8 cellular contexts compared by ENCODE assay signal in genomic region chr10:26696786-26697162, GRCh38. TPM values are rescaled to one million over a fixed set of nuclear protein-coding genes. Genes with fewer than 3 reads are reported as not detected.
DNase-seq lines count a peak whose midpoint lies in the region; FAIRE-seq and TF ChIP-seq lines count a peak whose summit lies in the region.

No MANE protein-coding gene starts in this region.

- H3K14ac ChIP-seq in trophoblast cell (ENCODE audit: low read length), result peak overlapping the region; percentile 94

- no peaks in the 10 kb centered on the region for H3K27me3 ChIP-seq in NT2/D1 (ENCODE audit: insufficient read depth, insufficient read length)
- no peaks in the 10 kb centered on the region for H3K27me3 ChIP-seq in endothelial cell of umbilical vein (ENCODE audit: control insufficient read depth in 2 of 2, insufficient read depth in 2 of 2, low read length in 2 of 2)
- no peaks in the 10 kb centered on the region for H3K27me3 ChIP-seq in trophoblast cell (ENCODE audit: insufficient read depth, low read length)

- no peak for FAIRE-seq in endothelial cell of umbilical vein (lab: Jason Lieb, UNC)
- no peak for FAIRE-seq in GM19239 (lab: Jason Lieb, UNC)

- no peak overlapping the region for H2BK12ac ChIP-seq in trophoblast cell (ENCODE audit: low read length)

- peak overlapping the region; percentile 97 for H3K4me3 Mint-ChIP-seq in activated naive CD4-positive, alpha-beta T cell treated with anti-CD3 and anti-CD28 coated beads, Interleukin-2, amount 10 ng/mL, durations not matched to agents 7 days and 5 days

- H3K4me1 Mint-ChIP-seq in activated naive CD4-positive, alpha-beta T cell treated with anti-CD3 and anti-CD28 coated beads, Interleukin-2, amount 10 ng/mL, durations not matched to agents 7 days and 5 days, result peaks cover 36% of the 10 kb centered on the region

- peak overlapping the region; percentile 95 for H3K18ac ChIP-seq in trophoblast cell (ENCODE audit: low read length)

- intact Hi-C loops in endothelial cell of umbilical vein (cut with micrococcal nuclease), result loop anchor here (1.0 to 5.0 kb wide), 2 partner anchors 164 to 546 kb away; partner anchors contain the start of genes ABI1 and ACBD5

- peaks cover 11% of the 10 kb centered on the region for H3K79me1 ChIP-seq in trophoblast cell (ENCODE audit: low read length)

- H2AFZ ChIP-seq in endothelial cell of umbilical vein (ENCODE audit: low read depth, low read length) (peak overlapping the region; percentile 88), trophoblast cell (ENCODE audit: insufficient read depth, low read length, poor library complexity) (peak overlapping the region; percentile 89)

- H3K27ac ChIP-seq in endothelial cell of umbilical vein (ENCODE audit: insufficient read depth, low read depth, low read length) (peak overlapping the region; percentile 55), trophoblast cell (ENCODE audit: low read depth, low read length) (peak overlapping the region; percentile 86)

- peak overlapping the region; percentile 100 for H4K12ac ChIP-seq in trophoblast cell (ENCODE audit: low read depth, low read length)

- no CpG with 5 or more reads among the region's 11 CpGs for WGBS in trophoblast cell (ENCODE audit: extremely low coverage, insufficient coverage, insufficient read length)

- DNase-seq in activated naive CD4-positive, alpha-beta T cell treated with anti-CD3 and anti-CD28 coated beads, Interleukin-2, amount 10 ng/mL, durations not matched to agents 7 days and 5 days, result no peak
- DNase-seq in activated naive CD4-positive, alpha-beta T cell (lab: John Stamatoyannopoulos, UW), result no peak
- DNase-seq in NT2/D1 (ENCODE audit: low read depth, low spot score) (no peak), endothelial cell of umbilical vein (ENCODE audit: low read depth, low spot score) (peak; percentile 10), trophoblast cell (peak; percentile 86 to 90), hippocampal formation (lab: John Stamatoyannopoulos, UW) (no peak), SHP77 (lab: John Stamatoyannopoulos, UW) (no peak), GM19239 (ENCODE audit: insufficient read length, low spot score) (no peak)

- no peaks in the 10 kb centered on the region for H3K9me3 Mint-ChIP-seq in activated naive CD4-positive, alpha-beta T cell treated with anti-CD3 and anti-CD28 coated beads, Interleukin-2, amount 10 ng/mL, durations not matched to agents 7 days and 5 days

- peaks cover 2% of the 10 kb centered on the region for H3K27me3 Mint-ChIP-seq in activated naive CD4-positive, alpha-beta T cell treated with anti-CD3 and anti-CD28 coated beads, Interleukin-2, amount 10 ng/mL, durations not matched to agents 7 days and 5 days

- peak overlapping the region; percentile 99 for H4K91ac ChIP-seq in trophoblast cell (ENCODE audit: low read depth, low read length)

- no peaks in the 10 kb centered on the region for H3K9me1 ChIP-seq in endothelial cell of umbilical vein (replicated peaks; ENCODE audit: control insufficient read depth, extremely low read depth, insufficient read depth, low read length)

- H3K23ac ChIP-seq in trophoblast cell (ENCODE audit: low read length), result no peak overlapping the region

- H3K4me3 ChIP-seq in NT2/D1 (ENCODE audit: insufficient read length, low read depth), result peak overlapping the region; percentile 74
- peak overlapping the region; percentile 64 to 91 (median 89) for H3K4me3 ChIP-seq in endothelial cell of umbilical vein (replicated peaks in 1 of 3; ENCODE audit: insufficient read depth in 1 of 3, low read depth in 1 of 3, low read length in 3 of 3)
- peak overlapping the region; percentile 94 for H3K4me3 ChIP-seq in trophoblast cell (ENCODE audit: low read depth, low read length)

- H3K9me3 ChIP-seq in NT2/D1 (ENCODE audit: insufficient read depth, low read length) (peaks cover 15% of the 10 kb centered on the region; the same call in 1 of the 2 replicates), endothelial cell of umbilical vein (replicated peaks; ENCODE audit: control insufficient read depth, insufficient read depth, low read length) (no peaks in the 10 kb centered on the region), trophoblast cell (ENCODE audit: insufficient read depth, low read depth, low read length) (no peaks in the 10 kb centered on the region)

- peak overlapping the region; percentile 88 for H2BK5ac ChIP-seq in trophoblast cell (ENCODE audit: low read depth, low read length, poor library complexity)

- peak overlapping the region; percentile 100 for H4K8ac ChIP-seq in trophoblast cell (ENCODE audit: low read depth, low read length)

- BruUV-seq in endothelial cell of umbilical vein (replicated peaks; lab: Mats Ljungman, UMichigan), result no TSS peak

- peaks cover 17% of the 10 kb centered on the region for H3K36me3 ChIP-seq in NT2/D1 (ENCODE audit: insufficient read depth, insufficient read length, low read length)
- no peaks in the 10 kb centered on the region for H3K36me3 ChIP-seq in endothelial cell of umbilical vein (ENCODE audit: control insufficient read depth in 2 of 2, extremely low read depth in 1 of 2, insufficient read depth in 2 of 2, low read length in 2 of 2)
- peaks cover 2 to 6% of the 10 kb centered on the region in 2 experiments for H3K36me3 ChIP-seq in trophoblast cell (ENCODE audit: control insufficient read depth in 1 of 2, insufficient read depth in 2 of 2, low read length in 2 of 2)

- no peak for TF ChIP-seq POLR2A in endothelial cell of umbilical vein (IDR thresholded peaks at IDR 0.05; ENCODE audit: low read depth, low read length)

- H3K27ac Mint-ChIP-seq in activated naive CD4-positive, alpha-beta T cell treated with anti-CD3 and anti-CD28 coated beads, Interleukin-2, amount 10 ng/mL, durations not matched to agents 7 days and 5 days, result peak overlapping the region; percentile 95

- H3K4me1 ChIP-seq in NT2/D1 (ENCODE audit: insufficient read depth, insufficient read length), result no peaks in the 10 kb centered on the region
- H3K4me1 ChIP-seq in endothelial cell of umbilical vein (ENCODE audit: control insufficient read depth, extremely low read depth, insufficient read depth, low read length), result peaks cover 10% of the 10 kb centered on the region
- peaks cover 5 to 6% of the 10 kb centered on the region in 2 experiments for H3K4me1 ChIP-seq in trophoblast cell (ENCODE audit: control insufficient read depth in 1 of 2, insufficient read depth in 2 of 2, low read length in 2 of 2)

- H3K4ac ChIP-seq in trophoblast cell (ENCODE audit: low read depth, low read length), result peak overlapping the region; percentile 90

- CTCF ChIA-PET in activated naive CD4-positive, alpha-beta T cell treated with anti-CD3 and anti-CD28 coated beads, Interleukin-2, amount 10 ng/mL, durations not matched to agents 7 days and 5 days (lab: Charles Lee), result interaction anchor here (1.3 to 2.3 kb wide), 4 partner anchors 11 to 362 kb away, joined by 5 to 8 read pairs (median 6); no protein-coding TSS in a partner anchor
- CTCF ChIA-PET in endothelial cell of umbilical vein (lab: Charles Lee), result no interaction called here

- peak overlapping the region; percentile 93 for H2BK120ac ChIP-seq in trophoblast cell (ENCODE audit: insufficient read depth, low read length, poor library complexity)

- peaks cover 10% of the 10 kb centered on the region for H3K36me3 Mint-ChIP-seq in activated naive CD4-positive, alpha-beta T cell treated with anti-CD3 and anti-CD28 coated beads, Interleukin-2, amount 10 ng/mL, durations not matched to agents 7 days and 5 days

- no peak for TF ChIP-seq CTCF in endothelial cell of umbilical vein (IDR thresholded peaks at IDR 0.05; ENCODE audit: extremely low read depth in 1 of 2, insufficient read depth in 1 of 2, low read depth in 1 of 2, low read length in 2 of 2)

- peaks cover 40% of the 10 kb centered on the region for H3K79me2 ChIP-seq in endothelial cell of umbilical vein (ENCODE audit: control insufficient read depth, insufficient read depth, low read length)
- H3K79me2 ChIP-seq in trophoblast cell (ENCODE audit: control insufficient read depth, insufficient read depth, low read length, poor library complexity), result peaks cover 19% of the 10 kb centered on the region

- peak overlapping the region; percentile 96 for H3K9ac ChIP-seq in NT2/D1 (ENCODE audit: insufficient read length, low read depth)
- H3K9ac ChIP-seq in endothelial cell of umbilical vein (replicated peaks; ENCODE audit: extremely low read depth, insufficient read depth, low read length), result peak overlapping the region; percentile 66
- peak overlapping the region; percentile 81 for H3K9ac ChIP-seq in trophoblast cell (ENCODE audit: low read length)

- H2AK5ac ChIP-seq in trophoblast cell (ENCODE audit: low read length), result peak overlapping the region; percentile 69

- no peaks in the 10 kb centered on the region for H4K20me1 ChIP-seq in endothelial cell of umbilical vein (replicated peaks; ENCODE audit: control insufficient read depth, extremely low read depth, insufficient read depth, low read length)

- peak overlapping the region; percentile 76 for H3K4me2 ChIP-seq in endothelial cell of umbilical vein (ENCODE audit: insufficient read depth, low read length)
- peak overlapping the region; percentile 77 for H3K4me2 ChIP-seq in trophoblast cell (ENCODE audit: low read length)

- dilution Hi-C loops in endothelial cell of umbilical vein (cut with MboI; ENCODE audit: extremely low pct_ligation_motif_present, low sequenced_read_pairs), result no loop called here

- POLR2A ChIA-PET in endothelial cell of umbilical vein (lab: Charles Lee), result no interaction called here

TF ChIP-seq in endothelial cell of umbilical vein, 7 proteins besides CTCF, POLR2A, EP300 and RAD21 (continues in another document):
- no peak for TF ChIP-seq MAX (IDR thresholded peaks at IDR 0.05; ENCODE audit: insufficient read depth, insufficient read length)
- TF ChIP-seq FOS (IDR thresholded peaks at IDR 0.05; ENCODE audit: borderline replicate concordance, insufficient read depth, low read length), result no peak
- TF ChIP-seq GATA2 (IDR thresholded peaks at IDR 0.05; ENCODE audit: insufficient read depth, insufficient read length, low read depth, low read length), result no peak
- no peak for TF ChIP-seq JUN (IDR thresholded peaks at IDR 0.05; ENCODE audit: borderline replicate concordance, insufficient read depth, insufficient read length, low read depth)
- no peak for TF ChIP-seq POLR2AphosphoS5 (IDR thresholded peaks at IDR 0.05; ENCODE audit: insufficient read depth, low read depth, low read length)
- TF ChIP-seq MYC (IDR thresholded peaks at IDR 0.05; ENCODE audit: low read depth, low read length), result no peak

RNA-seq across cellular contexts. Expression of gene PDSS1, which starts 0.7 kb away (rescaled TPM):
- 11.0 and 11.3 TPM in 2 replicates for total RNA-seq in endothelial cell of umbilical vein
- polyA plus RNA-seq in endothelial cell of umbilical vein, result 9.1 and 10.1 TPM in 2 replicates
- 10.5 and 13.4 TPM in 2 replicates for polyA plus RNA-seq in endothelial cell of umbilical vein (2011; cell fraction: cytosol; rRNA removed)
- polyA plus RNA-seq in endothelial cell of umbilical vein (2011; cell fraction: nucleus; rRNA removed), result 14.8 and 20.3 TPM in 2 replicates
- 8.2 and 13.5 TPM in 2 replicates for polyA plus RNA-seq in endothelial cell of umbilical vein (2012)
- polyA minus RNA-seq in endothelial cell of umbilical vein, result 7.6 and 11.2 TPM in 2 replicates
- 7.8 TPM for polyA minus RNA-seq in endothelial cell of umbilical vein (2011; cell fraction: cytosol; rRNA and poly(A)+ RNA removed)
- polyA minus RNA-seq in endothelial cell of umbilical vein (2011; cell fraction: nucleus; rRNA and poly(A)+ RNA removed), result 5.8 and 11.2 TPM in 2 replicates
- 6.1 and 6.2 TPM in 2 replicates for polyA plus RNA-seq in trophoblast cell (2013)

Comparison
In these comparisons a context has a peak if more than half of its experiments do, and no peak if none do; other contexts are left out.
1. DNase-seq: peak in endothelial cell of umbilical vein (single experiment) and trophoblast cell (2 of 2); none in activated naive CD4-positive, alpha-beta T cell treated with anti-CD3 and anti-CD28 coated beads, Interleukin-2, amount 10 ng/mL, durations not matched to agents 7 days and 5 days (single experiment), activated naive CD4-positive, alpha-beta T cell (0 of 4), NT2/D1 (single experiment), hippocampal formation (0 of 2), SHP77 (0 of 2) and GM19239 (single experiment).
2. Peak in every context shown above with its lines, with median percentiles within 50 percentile points of each other: H3K4me3 ChIP-seq and H3K9ac ChIP-seq.